20 cellular contexts compared by ENCODE assay signal in the genomic region with DNA sequence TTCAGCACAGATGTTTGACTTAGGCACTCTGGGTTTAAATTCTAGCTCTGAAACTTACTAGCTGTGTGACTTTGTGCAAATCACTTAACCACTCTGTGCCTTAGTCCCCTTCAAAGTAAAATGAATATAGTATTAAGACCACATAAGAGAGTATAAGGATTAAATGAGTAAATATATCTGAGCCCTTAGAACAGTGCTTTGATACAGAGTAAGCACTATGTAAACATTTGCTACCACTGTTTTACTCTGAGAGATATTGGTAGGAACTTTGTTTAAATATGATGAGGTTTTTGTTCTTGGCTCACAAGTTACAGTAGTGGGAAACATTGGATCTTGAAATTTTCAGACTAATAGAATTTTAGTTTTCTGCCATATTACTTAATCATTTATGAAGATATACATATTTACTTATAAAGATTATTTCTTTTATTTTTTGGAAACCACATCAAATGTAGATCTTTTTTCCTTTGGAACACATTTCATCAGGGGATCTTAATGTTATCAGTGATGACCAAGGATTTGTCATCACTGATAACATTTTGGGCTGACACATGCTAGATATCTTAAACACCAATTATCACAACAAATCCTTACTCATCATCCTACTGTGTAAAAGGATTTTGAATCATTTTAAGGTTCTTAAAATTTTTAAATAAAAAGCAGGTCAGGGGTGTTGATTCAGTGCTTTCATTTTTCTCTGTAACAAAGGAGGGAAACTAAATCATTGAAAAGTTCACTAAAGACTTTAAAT.
DNase-seq lines count a peak whose midpoint lies in the region; ATAC-seq, FAIRE-seq and TF ChIP-seq lines count a peak whose summit lies in the region.
"Had no signal": no experiment of that assay in that cellular context is flagged by ENCODE, and none has a peak within 500 bp of the region (broad histone marks: within the 10 kb centered on the region; RNA-seq: fewer than 3 reads in every experiment).

No MANE protein-coding gene starts in this region.

- H3K4me3 ChIP-seq in adipocyte (ENCODE audit: low read length) (peak overlapping the region; percentile 3), H1 (ENCODE audit: extremely low read depth in 1 of 4, insufficient read depth in 2 of 4, low read depth in 3 of 4, low read length in 4 of 4) (no peak overlapping the region), testis (no peak overlapping the region)

- H3K9ac ChIP-seq in adipocyte (ENCODE audit: low read length): no peak overlapping the region
- no peak overlapping the region for H3K9ac ChIP-seq in H1 (replicated peaks in 1 of 4; ENCODE audit: extremely low read depth in 1 of 4, low read depth in 3 of 4, low read length in 3 of 4)
- H3K9ac ChIP-seq: SK-N-SH had no signal

- H3K4me1 ChIP-seq in adipocyte (ENCODE audit: control insufficient read depth, insufficient read depth, low read length): peaks cover 11% of the 10 kb centered on the region
- no peaks in the 10 kb centered on the region for H3K4me1 ChIP-seq in H1 (replicated peaks in 1 of 4; ENCODE audit: control insufficient read depth in 3 of 4, insufficient read depth in 4 of 4, low read length in 3 of 4)
- H3K4me1 ChIP-seq in testis: no peaks in the 10 kb centered on the region

- no peaks in the 10 kb centered on the region for H3K79me2 ChIP-seq in H1 (ENCODE audit: control insufficient read depth in 1 of 2, insufficient read depth in 2 of 2, low read length in 2 of 2)

- H3K4me3 Mint-ChIP-seq in nephron: no peak overlapping the region
- H3K4me3 Mint-ChIP-seq in activated CD8-positive, alpha-beta memory T cell treated with anti-CD3 and anti-CD28 coated beads, Interleukin-2, amount 10 ng/mL, durations not matched to agents 7 days and 5 days: no peak overlapping the region
- no peak overlapping the region for H3K4me3 Mint-ChIP-seq in stimulated activated naive CD8-positive, alpha-beta T cell treated with anti-CD3 and anti-CD28 coated beads, Interleukin-15, amount 100 ng/mL, for 72 hours
- H3K4me3 Mint-ChIP-seq: CD8-positive, alpha-beta memory T cell had no signal

- no peak overlapping the region for H2AK5ac ChIP-seq in H1 (ENCODE audit: low read depth, low read length)

- H2BK120ac ChIP-seq in H1 (replicated peaks; ENCODE audit: low read depth, low read length): no peak overlapping the region

- H2BK5ac ChIP-seq in H1 (ENCODE audit: low read depth, low read length): no peak overlapping the region

- H3K27ac Mint-ChIP-seq in nephron: peak overlapping the region; percentile 11 to 67 (median 53)
- H3K27ac Mint-ChIP-seq in activated CD8-positive, alpha-beta memory T cell treated with anti-CD3 and anti-CD28 coated beads, Interleukin-2, amount 10 ng/mL, durations not matched to agents 7 days and 5 days: no peak overlapping the region
- no peak overlapping the region for H3K27ac Mint-ChIP-seq in stimulated activated naive CD8-positive, alpha-beta T cell treated with anti-CD3 and anti-CD28 coated beads, Interleukin-15, amount 100 ng/mL, for 72 hours
- H3K27ac Mint-ChIP-seq: CD8-positive, alpha-beta memory T cell had no signal

- H4K91ac ChIP-seq in H1 (replicated peaks; ENCODE audit: insufficient read length, low read length): no peak overlapping the region

- intact Hi-C loops in testis (cut with DNase I; ENCODE audit: low total_unique reads): no loop called here

- no peak overlapping the region for H4K5ac ChIP-seq in H1 (ENCODE audit: insufficient read length, low read depth, low read length)

- H3K18ac ChIP-seq in H1 (ENCODE audit: extremely low read depth, low read length): no peak overlapping the region

- H3K27ac ChIP-seq in H1 (ENCODE audit: low read depth, low read length): no peak overlapping the region
- no peak overlapping the region for H3K27ac ChIP-seq in testis

- H4K8ac ChIP-seq in H1 (ENCODE audit: extremely low read depth, insufficient read depth, low read length): no peak overlapping the region

- H3K56ac ChIP-seq in H1 (replicated peaks; ENCODE audit: insufficient read length, low read depth, low read length): no peak overlapping the region

- H3K4ac ChIP-seq in H1 (replicated peaks; ENCODE audit: insufficient read length, low read depth, low read length): no peak overlapping the region

- no peaks in the 10 kb centered on the region for H3K9me3 ChIP-seq in adipocyte (ENCODE audit: control insufficient read depth, low read length)
- H3K9me3 ChIP-seq in H1 (ENCODE audit: insufficient read depth in 2 of 2, low read depth in 1 of 2, low read length in 1 of 2): no peaks in the 10 kb centered on the region
- no peaks in the 10 kb centered on the region for H3K9me3 ChIP-seq in testis
- H3K9me3 ChIP-seq: SK-N-SH had no signal

- no peaks in the 10 kb centered on the region for H3K23me2 ChIP-seq in H1 (ENCODE audit: low read depth, low read length)

- no peaks in the 10 kb centered on the region for H4K20me1 ChIP-seq in H1 (replicated peaks in 1 of 2; ENCODE audit: control insufficient read depth in 1 of 2, insufficient read depth in 2 of 2, low read length in 2 of 2)

- H2BK20ac ChIP-seq in H1 (ENCODE audit: low read length): no peak overlapping the region

- no peak overlapping the region for H3K4me2 ChIP-seq in H1 (ENCODE audit: insufficient read depth in 1 of 2, low read depth in 2 of 2, low read length in 2 of 2)
- H3K4me2 ChIP-seq: SK-N-SH had no signal

- POLR2A ChIA-PET in H1 (lab: Charles Lee; ENCODE audit: partially characterized antibody): no interaction called here

- H2BK15ac ChIP-seq in H1 (ENCODE audit: low read length): no peak overlapping the region

- TF ChIP-seq CTCF in H1 (IDR thresholded peaks at IDR 0.05; ENCODE audit: control extremely low read depth in 1 of 3, insufficient read depth in 1 of 3, low read depth in 1 of 3, low read length in 3 of 3) (no peak), nephron (IDR thresholded peaks at IDR 0.05; ENCODE audit: unreplicated experiment in 3 of 3) (no peak), testis (IDR thresholded peaks at IDR 0.05) (no peak)

- peaks cover 51% of the 10 kb centered on the region for H3K36me3 Mint-ChIP-seq in nephron (ENCODE audit: low read depth)
- no peaks in the 10 kb centered on the region for H3K36me3 Mint-ChIP-seq in activated CD8-positive, alpha-beta memory T cell treated with anti-CD3 and anti-CD28 coated beads, Interleukin-2, amount 10 ng/mL, durations not matched to agents 7 days and 5 days
- H3K36me3 Mint-ChIP-seq: CD8-positive, alpha-beta memory T cell had no signal

- TF ChIP-seq POLR2A in H1 (IDR thresholded peaks at IDR 0.05; ENCODE audit: control extremely low read depth in 1 of 2, low read depth in 2 of 2, low read length in 2 of 2) (no peak), testis (IDR thresholded peaks at IDR 0.05) (no peak)

- CTCF ChIA-PET in H1 (lab: Charles Lee; ENCODE audit: partially characterized antibody): interaction anchor here (0.8 kb wide), 1 partner anchor 11 kb away, joined by 4 read pairs; no protein-coding TSS in a partner anchor
- CTCF ChIA-PET in activated CD8-positive, alpha-beta memory T cell treated with anti-CD3 and anti-CD28 coated beads, Interleukin-2, amount 10 ng/mL, durations not matched to agents 7 days and 5 days (lab: Charles Lee): no interaction called here

- no peak for FAIRE-seq in H1 (lab: Jason Lieb, UNC)
- FAIRE-seq: D721Med, GM12892 had no signal

- no peak for TF ChIP-seq RAD21 in H1 (IDR thresholded peaks at IDR 0.05 in 1 of 2, conservative IDR thresholded peaks at IDR 0.05 in 1 of 2; ENCODE audit: low read depth in 2 of 2, low read length in 2 of 2)

- no peak for TF ChIP-seq EP300 in H1 (IDR thresholded peaks at IDR 0.05; ENCODE audit: borderline replicate concordance in 1 of 2, low read depth in 2 of 2, low read length in 2 of 2)

- H3K9me3 Mint-ChIP-seq in nephron: peaks cover 11% of the 10 kb centered on the region
- no peaks in the 10 kb centered on the region for H3K9me3 Mint-ChIP-seq in activated CD8-positive, alpha-beta memory T cell treated with anti-CD3 and anti-CD28 coated beads, Interleukin-2, amount 10 ng/mL, durations not matched to agents 7 days and 5 days (ENCODE audit: low read depth)
- no peaks in the 10 kb centered on the region for H3K9me3 Mint-ChIP-seq in stimulated activated naive CD8-positive, alpha-beta T cell treated with anti-CD3 and anti-CD28 coated beads, Interleukin-15, amount 100 ng/mL, for 72 hours

- H3K27me3 Mint-ChIP-seq in nephron (ENCODE audit: low read depth): no peaks in the 10 kb centered on the region
- H3K27me3 Mint-ChIP-seq in activated CD8-positive, alpha-beta memory T cell treated with anti-CD3 and anti-CD28 coated beads, Interleukin-2, amount 10 ng/mL, durations not matched to agents 7 days and 5 days: no peaks in the 10 kb centered on the region
- no peaks in the 10 kb centered on the region for H3K27me3 Mint-ChIP-seq in stimulated activated naive CD8-positive, alpha-beta T cell treated with anti-CD3 and anti-CD28 coated beads, Interleukin-15, amount 100 ng/mL, for 72 hours
- H3K27me3 Mint-ChIP-seq: CD8-positive, alpha-beta memory T cell had no signal

- no peak overlapping the region for H3K23ac ChIP-seq in H1 (ENCODE audit: insufficient read length)

- H3K14ac ChIP-seq in H1 (ENCODE audit: insufficient read length): no peak overlapping the region

- ATAC-seq in GM19328 (IDR thresholded peaks at IDR 0.05; ENCODE audit: unreplicated experiment): no peak
- ATAC-seq in activated CD8-positive, alpha-beta memory T cell treated with anti-CD3 and anti-CD28 coated beads, Interleukin-2, amount 10 ng/mL, durations not matched to agents 7 days and 5 days: no peak
- ATAC-seq in stimulated activated naive CD8-positive, alpha-beta T cell treated with anti-CD3 and anti-CD28 coated beads, Interleukin-15, amount 100 ng/mL, for 72 hours: no peak

- H2BK12ac ChIP-seq in H1 (ENCODE audit: low read depth, low read length): no peak overlapping the region

- H3K79me1 ChIP-seq in H1 (ENCODE audit: low read depth, low read length): no peaks in the 10 kb centered on the region

- DNase-seq in Daoy (ENCODE audit: low read depth) (peak; percentile 52), adipocyte (ENCODE audit: low read depth) (no peak), H1 (ENCODE audit: low read depth in 1 of 2, low spot score in 2 of 2) (no peak), testis (no peak)
- no peak for DNase-seq in activated CD8-positive, alpha-beta memory T cell treated with anti-CD3 and anti-CD28 coated beads, Interleukin-2, amount 10 ng/mL, durations not matched to agents 7 days and 5 days
- no peak for DNase-seq in stimulated activated naive CD8-positive, alpha-beta T cell treated with anti-CD3 and anti-CD28 coated beads, Interleukin-15, amount 100 ng/mL, for 72 hours
- DNase-seq: C1 segment of cervical spinal cord; CD8-positive, alpha-beta memory T cell; HCEC 1CT; KG1; MV-4-11; NCI-H1694 treated with DMSO at 0.1 percent for 48 hours; NCI-H510A treated with DMSO at 0.1 percent for 48 hours; NCI-H82; SHP77 treated with DMSO at 0.1 percent for 48 hours; SK-N-SH had no signal

- 0 out of 2 replicates have a peak overlapping the region, but pooled peaks have one; percentile 64 for H2AFZ ChIP-seq in H1 (ENCODE audit: low read length)

- H3K4me1 Mint-ChIP-seq in nephron: peaks cover 15% of the 10 kb centered on the region
- H3K4me1 Mint-ChIP-seq in activated CD8-positive, alpha-beta memory T cell treated with anti-CD3 and anti-CD28 coated beads, Interleukin-2, amount 10 ng/mL, durations not matched to agents 7 days and 5 days: no peaks in the 10 kb centered on the region
- no peaks in the 10 kb centered on the region for H3K4me1 Mint-ChIP-seq in stimulated activated naive CD8-positive, alpha-beta T cell treated with anti-CD3 and anti-CD28 coated beads, Interleukin-15, amount 100 ng/mL, for 72 hours
- H3K4me1 Mint-ChIP-seq: CD8-positive, alpha-beta memory T cell had no signal

- H3K36me3 ChIP-seq in adipocyte (ENCODE audit: control insufficient read depth, insufficient read depth, low read length, severe bottlenecking) (no peaks in the 10 kb centered on the region), H1 (ENCODE audit: control insufficient read depth in 2 of 4, insufficient read depth in 4 of 4, low read length in 3 of 4) (no peaks in the 10 kb centered on the region), testis (ENCODE audit: low read depth, missing control alignments) (no peaks in the 10 kb centered on the region)

- H3K27me3 ChIP-seq in adipocyte (replicated peaks; ENCODE audit: control insufficient read depth, insufficient read depth, low read length): no peaks in the 10 kb centered on the region
- H3K27me3 ChIP-seq in H1 (replicated peaks in 1 of 4; ENCODE audit: control insufficient read depth in 3 of 4, extremely low read depth in 1 of 4, insufficient read depth in 3 of 4, low read length in 3 of 4): no peaks in the 10 kb centered on the region
- H3K27me3 ChIP-seq in testis: no peaks in the 10 kb centered on the region

Comparison
In these comparisons a context has a peak if more than half of its experiments do, and no peak if none do; other contexts are left out.
1. H3K27ac Mint-ChIP-seq: peak in nephron (3 of 3); none in activated CD8-positive, alpha-beta memory T cell treated with anti-CD3 and anti-CD28 coated beads, Interleukin-2, amount 10 ng/mL, durations not matched to agents 7 days and 5 days (single experiment) and stimulated activated naive CD8-positive, alpha-beta T cell treated with anti-CD3 and anti-CD28 coated beads, Interleukin-15, amount 100 ng/mL, for 72 hours (0 of 2).